Comparison of ENCODE assay signal across 19 cellular contexts in the genomic region with DNA sequence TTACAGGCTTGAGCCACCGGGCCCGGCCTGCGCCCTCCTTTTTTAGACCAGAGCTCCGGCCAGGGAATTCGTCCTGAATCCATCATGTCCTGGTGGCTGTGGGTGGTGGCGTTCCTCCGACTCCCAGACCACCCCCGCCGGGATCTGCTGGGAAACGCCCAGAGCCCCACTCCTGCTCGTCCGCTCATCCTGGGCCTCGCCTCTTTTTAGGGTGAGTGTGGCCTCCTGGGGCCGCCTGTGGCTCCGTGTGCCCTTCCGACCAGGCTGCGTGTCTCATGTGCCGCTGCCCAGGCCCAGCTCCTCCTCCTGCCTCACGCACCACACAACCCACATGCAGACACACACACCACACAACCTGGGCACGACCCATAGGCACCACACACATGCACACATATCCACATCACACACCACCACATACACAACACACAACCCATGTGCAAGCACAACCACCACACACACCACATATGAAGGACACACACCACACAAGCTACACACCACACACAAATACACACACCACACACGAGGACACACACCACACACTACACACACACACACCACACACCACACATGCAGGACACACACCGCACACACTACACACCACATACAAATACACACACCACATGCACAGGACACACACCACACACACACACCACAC.
"Had no signal": no experiment of that assay in that cellular context is flagged by ENCODE, and none has a peak within 500 bp of the region (broad histone marks: within the 10 kb centered on the region; RNA-seq: fewer than 3 reads in every experiment).

No MANE protein-coding gene starts in this region.

- H3K4me1 Mint-ChIP-seq: activated CD4-positive, alpha-beta T cell treated with anti-CD3 and anti-CD28 coated beads for 36 hours; activated naive CD8-positive, alpha-beta T cell treated with anti-CD3 and anti-CD28 coated beads for 36 hours; stimulated activated effector memory CD8-positive, alpha-beta T cell treated with anti-CD3 and anti-CD28 coated beads, Interleukin-12 subunit alpha, Interleukin-12 subunit beta, amount 100 ng/mL, for 72 hours had no signal

- H3K27ac ChIP-seq: prostate gland, stomach, WERI-Rb-1 had no signal

- H3K27ac Mint-ChIP-seq: activated CD4-positive, alpha-beta T cell treated with anti-CD3 and anti-CD28 coated beads for 36 hours; activated naive CD8-positive, alpha-beta T cell treated with anti-CD3 and anti-CD28 coated beads for 36 hours; activated T-helper 1 cell treated with anti-CD3 and anti-CD28 coated beads, Interleukin-12 subunit alpha, Interleukin-12 subunit beta, Interleukin-2, Interleukin-4 antibody, amounts not matched to agents 30 ng/mL and 10 ng/mL and 1 ng/mL, durations not matched to agents 14 hours and 24 hours and 36 hours; stimulated activated effector memory CD8-positive, alpha-beta T cell treated with anti-CD3 and anti-CD28 coated beads, Interleukin-12 subunit alpha, Interleukin-12 subunit beta, amount 100 ng/mL, for 72 hours; type B pancreatic cell had no signal

- DNase-seq: activated CD4-positive, alpha-beta T cell treated with anti-CD3 and anti-CD28 coated beads for 36 hours; activated CD4-positive, alpha-beta T cell treated with anti-CD3 and anti-CD28 coated beads, Interleukin-2, amount 50 U/mL, for 48 hours; activated naive CD4-positive, alpha-beta T cell; activated naive CD8-positive, alpha-beta T cell treated with anti-CD3 and anti-CD28 coated beads for 36 hours; activated T-cell treated with anti-CD3 and anti-CD28 coated beads for 4 hours; amniotic stem cell; dermis blood vessel endothelial cell; effector memory CD4-positive, alpha-beta T cell; mammary epithelial cell; right cardiac atrium; stimulated activated CD4-positive, alpha-beta T cell treated with anti-CD3 and anti-CD28 coated beads, Interleukin-4, amount 100 ng/mL, for 24 hours; stomach; T-helper 2 cell; WERI-Rb-1 had no signal

- H3K4me2 ChIP-seq: smooth muscle cell had no signal

- H3K27me3 Mint-ChIP-seq: activated naive CD8-positive, alpha-beta T cell treated with anti-CD3 and anti-CD28 coated beads for 36 hours had no signal

- H3K4me1 ChIP-seq: prostate gland, stomach had no signal

- H3K36me3 Mint-ChIP-seq: activated naive CD8-positive, alpha-beta T cell treated with anti-CD3 and anti-CD28 coated beads for 36 hours; stimulated activated effector memory CD8-positive, alpha-beta T cell treated with anti-CD3 and anti-CD28 coated beads, Interleukin-12 subunit alpha, Interleukin-12 subunit beta, amount 100 ng/mL, for 72 hours; type B pancreatic cell had no signal

- H3K9me3 ChIP-seq: prostate gland had no signal

- H3K9me3 Mint-ChIP-seq: activated naive CD8-positive, alpha-beta T cell treated with anti-CD3 and anti-CD28 coated beads for 36 hours; activated T-helper 1 cell treated with anti-CD3 and anti-CD28 coated beads, Interleukin-12 subunit alpha, Interleukin-12 subunit beta, Interleukin-2, Interleukin-4 antibody, amounts not matched to agents 30 ng/mL and 10 ng/mL and 1 ng/mL, durations not matched to agents 14 hours and 24 hours and 36 hours; stimulated activated effector memory CD8-positive, alpha-beta T cell treated with anti-CD3 and anti-CD28 coated beads, Interleukin-12 subunit alpha, Interleukin-12 subunit beta, amount 100 ng/mL, for 72 hours; type B pancreatic cell had no signal

- H3K4me3 Mint-ChIP-seq: activated CD4-positive, alpha-beta T cell treated with anti-CD3 and anti-CD28 coated beads for 36 hours; activated naive CD8-positive, alpha-beta T cell treated with anti-CD3 and anti-CD28 coated beads for 36 hours; activated T-helper 1 cell treated with anti-CD3 and anti-CD28 coated beads, Interleukin-12 subunit alpha, Interleukin-12 subunit beta, Interleukin-2, Interleukin-4 antibody, amounts not matched to agents 30 ng/mL and 10 ng/mL and 1 ng/mL, durations not matched to agents 14 hours and 24 hours and 36 hours; stimulated activated effector memory CD8-positive, alpha-beta T cell treated with anti-CD3 and anti-CD28 coated beads, Interleukin-12 subunit alpha, Interleukin-12 subunit beta, amount 100 ng/mL, for 72 hours; type B pancreatic cell had no signal

- H3K4me3 ChIP-seq: prostate gland, smooth muscle cell, stomach had no signal

- ATAC-seq: activated CD4-positive, alpha-beta T cell treated with anti-CD3 and anti-CD28 coated beads for 36 hours; right cardiac atrium; stimulated activated effector memory CD8-positive, alpha-beta T cell treated with anti-CD3 and anti-CD28 coated beads, Interleukin-12 subunit alpha, Interleukin-12 subunit beta, amount 100 ng/mL, for 72 hours had no signal

- H3K36me3 ChIP-seq: prostate gland, stomach, WERI-Rb-1 had no signal
